In the genomic region with DNA sequence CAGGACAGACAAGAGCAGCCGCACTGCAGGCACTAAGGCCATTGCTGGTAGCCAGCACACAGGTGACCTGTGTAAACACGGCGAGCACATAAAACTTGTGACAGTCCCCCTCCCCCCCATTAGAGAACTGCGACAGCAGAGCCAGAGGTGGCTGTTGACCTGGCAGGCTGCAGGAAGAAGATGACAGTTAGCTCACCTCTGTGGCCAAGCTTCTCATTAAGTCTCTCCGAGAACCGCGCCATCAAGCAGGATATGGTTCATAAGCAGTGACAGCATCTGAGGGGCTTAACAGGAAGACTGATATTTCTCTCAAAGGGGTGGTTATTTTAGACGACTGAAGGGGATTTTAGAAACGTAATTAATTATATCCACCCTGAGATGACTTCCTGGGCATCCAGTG, we compare ENCODE assay signal across 10 cellular contexts. TPM values are rescaled to one million over a fixed set of nuclear protein-coding genes. Genes with fewer than 3 reads are reported as not detected.
DNase-seq lines count a peak whose midpoint lies in the region; ATAC-seq and TF ChIP-seq lines count a peak whose summit lies in the region.
"Had no signal": no experiment of that assay in that cellular context is flagged by ENCODE, and none has a peak within 500 bp of the region (broad histone marks: within the 10 kb centered on the region; RNA-seq: fewer than 3 reads in every experiment).

No MANE protein-coding gene starts in this region.

- H3K9me3 ChIP-seq in CD8-positive, alpha-beta T cell (ENCODE audit: low read length) = no peaks in the 10 kb centered on the region
- H3K9me3 ChIP-seq in neuronal stem cell (replicated peaks in 1 of 2; ENCODE audit: control insufficient read depth in 2 of 2, insufficient read depth in 1 of 2, low read depth in 1 of 2, low read length in 2 of 2) = no peaks in the 10 kb centered on the region

- H3K36me3 Mint-ChIP-seq in CD8-positive, alpha-beta T cell = peaks cover 59% of the 10 kb centered on the region
- H3K36me3 Mint-ChIP-seq in chondrocyte (ENCODE audit: low read depth) = peaks cover 17% of the 10 kb centered on the region

- H2BK12ac ChIP-seq in neuronal stem cell (ENCODE audit: low read length) = no peak overlapping the region

- H3K9ac ChIP-seq in neuronal stem cell (ENCODE audit: low read depth, low read length, poor library complexity) = peak overlapping the region; percentile 24

- H2BK120ac ChIP-seq in neuronal stem cell (ENCODE audit: low read depth, low read length) = no peak overlapping the region

- H3K4ac ChIP-seq in neuronal stem cell (ENCODE audit: low read length) = no peak overlapping the region

- no peak overlapping the region for H2AFZ ChIP-seq in neuronal stem cell (ENCODE audit: low read length)

- no peak overlapping the region for H3K4me2 ChIP-seq in neuronal stem cell (ENCODE audit: insufficient read depth, low read length, poor library complexity, severe bottlenecking)

- peaks cover 38% of the 10 kb centered on the region for H3K79me1 ChIP-seq in neuronal stem cell (ENCODE audit: low read depth, low read length)

- no peaks in the 10 kb centered on the region for H3K9me3 Mint-ChIP-seq in CD8-positive, alpha-beta T cell
- no peaks in the 10 kb centered on the region for H3K9me3 Mint-ChIP-seq in chondrocyte (ENCODE audit: low read depth)

- H4K91ac ChIP-seq in neuronal stem cell (ENCODE audit: low read depth, low read length, poor library complexity) = no peak overlapping the region

- H3K4me3 ChIP-seq in CD8-positive, alpha-beta T cell (ENCODE audit: low read depth, low read length) = peak overlapping the region; percentile 51
- H3K4me3 ChIP-seq in neuronal stem cell (ENCODE audit: low read length in 2 of 2) = no peak overlapping the region

- H3K36me3 ChIP-seq in CD8-positive, alpha-beta T cell (ENCODE audit: insufficient read depth, low read length) = peaks cover 16% of the 10 kb centered on the region
- peaks cover 38 to 83% of the 10 kb centered on the region in 2 donors for H3K36me3 ChIP-seq in neuronal stem cell (replicated peaks in 1 of 2; ENCODE audit: control insufficient read depth in 2 of 2, insufficient read depth in 2 of 2, low read length in 2 of 2)

- no peaks in the 10 kb centered on the region for H3K27me3 Mint-ChIP-seq in CD8-positive, alpha-beta T cell (ENCODE audit: low read depth)
- H3K27me3 Mint-ChIP-seq in chondrocyte (ENCODE audit: low read depth) = no peaks in the 10 kb centered on the region

- H3K4me1 ChIP-seq in CD8-positive, alpha-beta T cell (ENCODE audit: insufficient read depth, low read length) = peaks cover 68% of the 10 kb centered on the region
- peaks cover 0 to 5% of the 10 kb centered on the region in 2 donors for H3K4me1 ChIP-seq in neuronal stem cell (ENCODE audit: control insufficient read depth in 2 of 2, insufficient read depth in 1 of 2, low read depth in 1 of 2, low read length in 2 of 2)

- no peak for TF ChIP-seq CTCF in CD8-positive, alpha-beta T cell (IDR thresholded peaks at IDR 0.05)
- TF ChIP-seq CTCF in VCaP (conservative IDR thresholded peaks at IDR 0.05) (no peak), chondrocyte (IDR thresholded peaks at IDR 0.05) (no peak)

- intact Hi-C loops in CD8-positive, alpha-beta T cell (cut with DNase I, micrococcal nuclease) = loop anchor here (1.0 to 5.0 kb wide), 7 partner anchors 10 to 184 kb away; partner anchors contain the start of genes SURF1 (in 2 of the 2), SURF2 (in 2 of the 2), SURF6 (in 2 of the 2) and MED22 (in 1 of the 2)

- CTCF ChIA-PET in CD8-positive, alpha-beta T cell (lab: Charles Lee) = interaction anchor here (0.7 to 3.3 kb wide), 18 partner anchors 8 to 193 kb away, joined by 3 to 25 read pairs (median 4); partner anchors contain the start of genes MED22, RPL7A and SURF1

- ATAC-seq in CD8-positive, alpha-beta T cell = peak; percentile 58

- no peak overlapping the region for H3K23ac ChIP-seq in neuronal stem cell (ENCODE audit: low read depth, low read length, poor library complexity)

- H3K27ac ChIP-seq in CD8-positive, alpha-beta T cell (ENCODE audit: low read depth, low read length) = peak overlapping the region; percentile 84
- H3K27ac ChIP-seq in VCaP (peak overlapping the region; percentile 98), neuronal stem cell (replicated peaks; ENCODE audit: low read length) (no peak overlapping the region)
- H3K27ac ChIP-seq: C4-2B had no signal

- no peak overlapping the region for H2BK15ac ChIP-seq in neuronal stem cell (ENCODE audit: low read length)

- H2BK5ac ChIP-seq in neuronal stem cell (ENCODE audit: low read length) = no peak overlapping the region

- H2AK5ac ChIP-seq in neuronal stem cell (ENCODE audit: low read depth, low read length) = no peak overlapping the region

- H3K27me3 ChIP-seq in CD8-positive, alpha-beta T cell (ENCODE audit: insufficient read depth, low read length) = no peaks in the 10 kb centered on the region
- peaks cover 0 to 1% (median 0%) of the 10 kb centered on the region in 3 experiments for H3K27me3 ChIP-seq in neuronal stem cell (ENCODE audit: control insufficient read depth in 3 of 3, insufficient read depth in 3 of 3, low read depth in 1 of 3, low read length in 3 of 3)

- peaks cover 82% of the 10 kb centered on the region for H3K4me1 Mint-ChIP-seq in CD8-positive, alpha-beta T cell (ENCODE audit: low read depth)
- peaks cover 62% of the 10 kb centered on the region for H3K4me1 Mint-ChIP-seq in chondrocyte (ENCODE audit: low read depth)

- POLR2A ChIA-PET in CD8-positive, alpha-beta T cell (lab: Charles Lee) = interaction anchor here (0.5 to 2.8 kb wide), 7 partner anchors 10 to 89 kb away, joined by 3 to 34 read pairs (median 7); partner anchors contain the start of genes CACFD1, MED22, RPL7A and SURF1

- no CpG with 5 or more reads among the region's 9 CpGs for WGBS in neuronal stem cell (ENCODE audit: extremely low coverage in 2 of 2, insufficient read length in 2 of 2, insufficient replicate concordance in 1 of 2), 2 donors

- DNase-seq in CD8-positive, alpha-beta T cell = peak in 5 of 7 experiments; percentile 31 to 80 (median 64)
- no peak for DNase-seq in chondrocyte (ENCODE audit: low spot score)
- no peak for DNase-seq in neuronal stem cell (ENCODE audit: low spot score)
- DNase-seq in Kasumi-1 (lab: John Stamatoyannopoulos, UW) = no peak
- no peak for DNase-seq in A172 (ENCODE audit: low spot score)
- DNase-seq in NOMO-1 (lab: John Stamatoyannopoulos, UW; ENCODE audit: unreplicated experiment in 2 of 2) = no peak
- no peak for DNase-seq in mucosa of gallbladder (ENCODE audit: low spot score)
- DNase-seq: NCI-H2227 treated with DMSO at 0.1 percent for 48 hours had no signal

- H3K18ac ChIP-seq in neuronal stem cell (ENCODE audit: low read length) = no peak overlapping the region

- peak overlapping the region; percentile 97 for H3K27ac Mint-ChIP-seq in CD8-positive, alpha-beta T cell
- peak overlapping the region; percentile 24 for H3K27ac Mint-ChIP-seq in chondrocyte (ENCODE audit: unreplicated experiment)

- no peak overlapping the region for H4K8ac ChIP-seq in neuronal stem cell (ENCODE audit: low read depth, low read length)

- peak overlapping the region; percentile 77 for H3K4me3 Mint-ChIP-seq in CD8-positive, alpha-beta T cell
- H3K4me3 Mint-ChIP-seq in chondrocyte (ENCODE audit: unreplicated experiment) = no peak overlapping the region

- H3K14ac ChIP-seq in neuronal stem cell (ENCODE audit: low read length) = no peak overlapping the region

RNA-seq across cellular contexts. Expression of gene SURF4, which starts 5.2 kb away (rescaled TPM):
- 100 to 1,000 TPM; 228 TPM for total RNA-seq in CD8-positive, alpha-beta T cell
- total RNA-seq in chondrocyte (242 to 285 TPM (median 243 TPM) in 3 replicates), mucosa of gallbladder (212 TPM)
- polyA plus RNA-seq in neuronal stem cell (2013, experiment 1 of 2) = 107 TPM
- polyA plus RNA-seq in neuronal stem cell (2013, experiment 2 of 2) = 106 TPM
- total RNA-seq in A172 (2014; rRNA removed; shearing (Covaris generic)) = 391 and 428 TPM in 2 replicates

RNA-seq across cellular contexts. Expression of gene STKLD1, which starts 5.5 kb away (rescaled TPM):
- total RNA-seq in CD8-positive, alpha-beta T cell = 1 to 10 TPM in 1 of 2 experiments, under 1 TPM in 1; 0.92 to 1.8 TPM
- total RNA-seq in chondrocyte = 1.2 to 1.9 TPM (median 1.8 TPM) in 3 replicates
- 1.9 TPM for polyA plus RNA-seq in neuronal stem cell (2013, experiment 1 of 2)
- polyA plus RNA-seq in neuronal stem cell (2013, experiment 2 of 2) = 1.6 TPM
- total RNA-seq in A172 (2014; rRNA removed; shearing (Covaris generic)) = 0.91 and 1.4 TPM in 2 replicates
- total RNA-seq in mucosa of gallbladder = 1.1 TPM

RNA-seq across cellular contexts. Expression of gene SURF2, which starts 14.3 kb away (rescaled TPM):
- total RNA-seq in CD8-positive, alpha-beta T cell = 10 to 100 TPM; 18.6 to 21.9 TPM
- total RNA-seq in chondrocyte (12.5 to 13.3 TPM (median 13.2 TPM) in 3 replicates), mucosa of gallbladder (19.5 TPM)
- polyA plus RNA-seq in neuronal stem cell (2013, experiment 1 of 2) = 22.0 TPM
- polyA plus RNA-seq in neuronal stem cell (2013, experiment 2 of 2) = 22.0 TPM
- 26.3 and 43.1 TPM in 2 replicates for total RNA-seq in A172 (2014; rRNA removed; shearing (Covaris generic))

RNA-seq across cellular contexts. Expression of gene SURF1, which starts 14.4 kb away (rescaled TPM):
- 10 to 100 TPM; 34.3 to 36.8 TPM for total RNA-seq in CD8-positive, alpha-beta T cell
- total RNA-seq in chondrocyte (27.2 to 31.3 TPM (median 31.0 TPM) in 3 replicates), mucosa of gallbladder (53.5 TPM)
- polyA plus RNA-seq in neuronal stem cell (2013, experiment 1 of 2) = 34.2 TPM
- polyA plus RNA-seq in neuronal stem cell (2013, experiment 2 of 2) = 33.7 TPM
- 74.4 and 75.2 TPM in 2 replicates for total RNA-seq in A172 (2014; rRNA removed; shearing (Covaris generic))

RNA-seq across cellular contexts. Expression of gene RPL7A, which starts 22.7 kb away (rescaled TPM):
- 1,000 to 10,000 TPM; 2,612 to 2,623 TPM for total RNA-seq in CD8-positive, alpha-beta T cell
- total RNA-seq in chondrocyte (1,095 to 1,183 TPM (median 1,126 TPM) in 3 replicates), mucosa of gallbladder (1,477 TPM)
- polyA plus RNA-seq in neuronal stem cell (2013, experiment 1 of 2) = 3,338 TPM
- 3,301 TPM for polyA plus RNA-seq in neuronal stem cell (2013, experiment 2 of 2)
- 2,228 and 2,364 TPM in 2 replicates for total RNA-seq in A172 (2014; rRNA removed; shearing (Covaris generic))

Comparison
In these comparisons a context has a peak if more than half of its experiments do, and no peak if none do; other contexts are left out.
1. DNase-seq: peak in CD8-positive, alpha-beta T cell (5 of 7); none in chondrocyte (single experiment), neuronal stem cell (single experiment), Kasumi-1 (0 of 2), A172 (single experiment), NOMO-1 (0 of 2) and mucosa of gallbladder (single experiment).